In the genomic region with DNA sequence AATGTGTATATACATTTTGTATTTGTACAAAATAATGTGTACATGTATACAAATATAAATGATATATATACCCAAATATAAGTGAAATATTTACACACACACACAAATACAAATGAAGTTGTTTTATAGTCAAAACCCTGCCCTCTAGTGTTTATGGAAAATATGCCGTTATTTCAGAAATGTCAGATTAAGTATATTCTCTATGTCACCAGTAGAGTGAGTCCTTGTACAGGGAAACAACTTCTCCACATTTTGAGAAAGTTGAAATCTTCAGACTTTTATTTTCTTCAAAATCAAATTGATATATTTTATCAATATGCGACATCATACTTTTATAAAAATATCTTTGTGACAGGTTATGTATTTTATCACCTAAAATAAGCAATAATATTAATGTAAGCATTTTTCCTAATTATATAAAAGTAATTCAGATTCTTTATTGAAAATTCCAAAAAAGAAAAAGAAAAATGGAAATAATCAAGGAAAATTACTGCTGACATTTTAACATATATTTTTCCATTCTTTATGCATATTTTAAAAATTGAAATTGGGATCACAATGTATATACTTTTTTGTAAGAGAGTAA, we compare ENCODE assay signal across 8 cellular contexts. TPM values are rescaled to one million over a fixed set of nuclear protein-coding genes. Genes with fewer than 3 reads are reported as not detected.
DNase-seq lines count a peak whose midpoint lies in the region; ATAC-seq and TF ChIP-seq lines count a peak whose summit lies in the region.

No MANE protein-coding gene starts in this region.

- intact Hi-C loops in heart right ventricle (cut with DNase I), result loop anchor here in 1 of 10 donors (10.0 kb wide), 1 partner anchor 734 kb away; the partner anchor contains the start of gene RPRM
- intact Hi-C loops in cardiac septum (cut with DNase I), result no loop called here

- no peaks in the 10 kb centered on the region for H3K27me3 Mint-ChIP-seq in progenitor cell of endocrine pancreas

- H3K9me3 Mint-ChIP-seq in progenitor cell of endocrine pancreas (ENCODE audit: low read depth), result peaks cover 7% of the 10 kb centered on the region

- H3K27ac ChIP-seq in heart right ventricle (no peak overlapping the region), fibroblast of lung (ENCODE audit: insufficient read depth, low read length) (no peak overlapping the region)

- no peaks in the 10 kb centered on the region for H3K9me3 ChIP-seq in heart right ventricle
- H3K9me3 ChIP-seq in fibroblast of lung (ENCODE audit: control insufficient read depth, insufficient read depth, low read depth, low read length), result no peaks in the 10 kb centered on the region

- peak; percentile 51 to 89 (median 70) for TF ChIP-seq CTCF in heart right ventricle (IDR thresholded peaks at IDR 0.05)
- TF ChIP-seq CTCF in LNCaP clone FGC (IDR thresholded peaks at IDR 0.05; ENCODE audit: control insufficient read depth, extremely low read depth, insufficient read depth), result peak; percentile 78
- TF ChIP-seq CTCF in fibroblast of lung (conservative IDR thresholded peaks at IDR 0.05 in 1 of 2, IDR thresholded peaks at IDR 0.05 in 1 of 2; ENCODE audit: low read depth in 1 of 2, low read length in 2 of 2), result peak; percentile 55 to 80
- peak; percentile 81 for TF ChIP-seq CTCF in progenitor cell of endocrine pancreas (IDR thresholded peaks at IDR 0.05; ENCODE audit: unreplicated experiment)

- H4K20me1 ChIP-seq in fibroblast of lung (ENCODE audit: control insufficient read depth, extremely low read depth, insufficient read depth, low read length), result no peaks in the 10 kb centered on the region

- no peak overlapping the region for H3K4me3 Mint-ChIP-seq in progenitor cell of endocrine pancreas (ENCODE audit: low read depth)

- H3K27ac Mint-ChIP-seq in progenitor cell of endocrine pancreas, result no peak overlapping the region

- H2AFZ ChIP-seq in fibroblast of lung (ENCODE audit: low read length), result no peak overlapping the region

- H3K4me1 ChIP-seq in heart right ventricle, result no peaks in the 10 kb centered on the region
- H3K4me1 ChIP-seq in fibroblast of lung (ENCODE audit: control insufficient read depth, extremely low read depth, insufficient read depth, low read length), result no peaks in the 10 kb centered on the region

- H3K4me1 Mint-ChIP-seq in progenitor cell of endocrine pancreas (ENCODE audit: low read depth), result no peaks in the 10 kb centered on the region

- no peaks in the 10 kb centered on the region for H3K79me2 ChIP-seq in fibroblast of lung (ENCODE audit: control insufficient read depth, insufficient read depth, low read length)

- H3K36me3 ChIP-seq in heart right ventricle (peaks cover 0 to 53% (median 7%) of the 10 kb centered on the region in 9 donors), fibroblast of lung (ENCODE audit: control insufficient read depth, insufficient read depth, low read length) (no peaks in the 10 kb centered on the region)

- no peak for DNase-seq in heart right ventricle
- no peak for DNase-seq in cardiac septum (ENCODE audit: low spot score)
- peak; percentile 74 for DNase-seq in HCEC 1CT
- DNase-seq in LNCaP clone FGC (ENCODE audit: low read depth), result no peak
- peak; percentile 69 for DNase-seq in SK-MEL-5 (ENCODE audit: low read depth, low spot score)
- DNase-seq in fibroblast of lung (ENCODE audit: low read depth in 2 of 2), result peak; percentile 54 to 81
- DNase-seq in progenitor cell of endocrine pancreas (ENCODE audit: low spot score, unreplicated experiment), result no peak
- no peak for DNase-seq in stimulated activated CD4-positive, alpha-beta T cell treated with anti-CD3 and anti-CD28 coated beads, Interleukin-2, amount 100 ng/mL, for 48 hours

- no peak overlapping the region for H3K9ac ChIP-seq in fibroblast of lung (ENCODE audit: insufficient read depth, low read length)

- no peak overlapping the region for H3K4me3 ChIP-seq in heart right ventricle
- H3K4me3 ChIP-seq in LNCaP clone FGC (ENCODE audit: low read depth, low read length), result no peak overlapping the region
- H3K4me3 ChIP-seq in fibroblast of lung (replicated peaks in 1 of 4; ENCODE audit: control extremely low read depth in 1 of 4, insufficient read depth in 1 of 4, low read depth in 3 of 4, low read length in 4 of 4), result no peak overlapping the region

- WGBS in heart right ventricle, 2 donors, result 37 to 52% methylated on average over 2 of the region's 2 CpGs

- H3K27me3 ChIP-seq in heart right ventricle, result no peaks in the 10 kb centered on the region
- no peaks in the 10 kb centered on the region for H3K27me3 ChIP-seq in fibroblast of lung (ENCODE audit: control insufficient read depth, insufficient read depth, low read length)

- ATAC-seq in heart right ventricle, result peak in 1 of 8 donors; percentile 42

- H3K4me2 ChIP-seq in fibroblast of lung (ENCODE audit: extremely low read depth, insufficient read depth, low read length), result no peak overlapping the region

- in situ Hi-C loops in SK-MEL-5 (cut with HindIII; ENCODE audit: low pct_unique_long_range_greater_than_20kb, low sequenced_read_pairs), result no loop called here

- H3K36me3 Mint-ChIP-seq in progenitor cell of endocrine pancreas (ENCODE audit: insufficient read depth), result peaks cover 31% of the 10 kb centered on the region

RNA-seq across cellular contexts. Expression of gene ARL6IP6, which starts 22.4 kb away (rescaled TPM):
- total RNA-seq in heart right ventricle (1 to 10 TPM; 4.8 to 8.1 (median 6.8) TPM), cardiac septum (6.4 TPM), fibroblast of lung (16.2 and 19.0 TPM in 2 replicates), progenitor cell of endocrine pancreas (31.7 and 34.6 TPM in 2 replicates)
- polyA plus RNA-seq in heart right ventricle (1 to 10 TPM; 4.1 to 7.3 TPM), fibroblast of lung (53.9 and 54.8 TPM in 2 replicates)
- total RNA-seq in SK-MEL-5 (2014; rRNA removed; shearing (Covaris generic)), result 10.8 and 11.1 TPM in 2 replicates
- polyA plus RNA-seq in SK-MEL-5 (2015; cell fraction: cytosol; rRNA removed), result 17.6 and 29.3 TPM in 2 replicates
- 23.5 and 29.7 TPM in 2 replicates for polyA plus RNA-seq in SK-MEL-5 (2015; cell fraction: nucleus; rRNA removed)
- 14.6 and 15.4 TPM in 2 replicates for polyA plus RNA-seq in fibroblast of lung (2012)
- polyA minus RNA-seq in fibroblast of lung (ENCODE audit: low replicate concordance), result 1.6 and 15.2 TPM in 2 replicates

RNA-seq across cellular contexts. Expression of gene PRPF40A, which starts 23.6 kb away (rescaled TPM):
- total RNA-seq in heart right ventricle (10 to 100 TPM; 29.3 to 51.8 (median 34.0) TPM), cardiac septum (36.3 TPM), fibroblast of lung (105 and 109 TPM in 2 replicates), progenitor cell of endocrine pancreas (132 and 142 TPM in 2 replicates)
- polyA plus RNA-seq in heart right ventricle (10 to 100 TPM; 13.3 to 18.9 TPM), fibroblast of lung (85.9 and 91.7 TPM in 2 replicates)
- 103 and 108 TPM in 2 replicates for total RNA-seq in SK-MEL-5 (2014; rRNA removed; shearing (Covaris generic))
- 47.5 and 66.2 TPM in 2 replicates for polyA plus RNA-seq in SK-MEL-5 (2015; cell fraction: cytosol; rRNA removed)
- 65.0 and 88.4 TPM in 2 replicates for polyA plus RNA-seq in SK-MEL-5 (2015; cell fraction: nucleus; rRNA removed)
- 65.9 and 68.0 TPM in 2 replicates for polyA plus RNA-seq in fibroblast of lung (2012)
- polyA minus RNA-seq in fibroblast of lung (ENCODE audit: low replicate concordance), result 230 and 254 TPM in 2 replicates

Comparison
In these comparisons a context has a peak if more than half of its experiments do, and no peak if none do; other contexts are left out.
1. DNase-seq: peak in HCEC 1CT (single experiment), SK-MEL-5 (single experiment) and fibroblast of lung (2 of 2); none in heart right ventricle (0 of 2), cardiac septum (single experiment), LNCaP clone FGC (single experiment), progenitor cell of endocrine pancreas (single experiment) and stimulated activated CD4-positive, alpha-beta T cell treated with anti-CD3 and anti-CD28 coated beads, Interleukin-2, amount 100 ng/mL, for 48 hours (0 of 2).
2. Peak in every context shown above with its lines, with median percentiles within 50 percentile points of each other: CTCF ChIP-seq.